Comparison of ENCODE assay signal across 17 cellular contexts in the genomic region with DNA sequence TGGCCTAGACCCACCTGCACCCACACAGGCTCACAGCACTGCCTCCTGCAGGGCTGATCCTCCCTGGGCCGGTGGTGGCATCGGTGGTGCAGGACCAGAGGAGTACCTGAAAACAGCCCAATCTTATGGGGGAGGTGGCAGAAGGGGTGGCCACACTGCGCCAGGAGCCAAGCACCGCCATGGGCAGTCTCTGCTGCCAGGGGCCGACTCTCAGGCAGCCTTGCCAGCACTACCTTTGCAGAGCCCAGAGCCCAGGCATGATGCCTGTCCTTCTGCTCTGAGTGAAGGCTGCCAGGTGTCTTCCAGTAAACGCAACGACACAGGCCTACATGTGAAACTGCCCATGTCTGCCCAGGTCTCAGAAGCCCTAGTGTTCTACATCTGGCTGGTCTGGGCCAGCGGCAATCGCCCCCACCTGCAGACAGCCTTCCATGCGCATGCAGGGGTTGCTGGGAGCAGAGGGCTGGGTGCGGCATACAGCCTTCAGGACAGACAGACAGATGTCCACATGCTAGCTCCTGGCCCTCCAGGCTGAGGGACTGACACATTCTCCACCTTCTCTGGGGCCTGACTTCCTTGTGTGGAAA. TPM values are rescaled to one million over a fixed set of nuclear protein-coding genes. Genes with fewer than 3 reads are reported as not detected.
A peak's percentile ranks its signal among the peaks of the same experiment; 100 is the strongest.
DNase-seq lines count a peak whose midpoint lies in the region; ATAC-seq, FAIRE-seq and TF ChIP-seq lines count a peak whose summit lies in the region.
"Had no signal": no experiment of that assay in that cellular context is flagged by ENCODE, and none has a peak within 500 bp of the region (broad histone marks: within the 10 kb centered on the region; RNA-seq: fewer than 3 reads in every experiment).

No MANE protein-coding gene starts in this region.

- H3K27me3 ChIP-seq in sigmoid colon: no peaks in the 10 kb centered on the region
- H3K27me3 ChIP-seq: vagina had no signal

- H3K4me1 Mint-ChIP-seq in activated naive CD4-positive, alpha-beta T cell treated with anti-CD3 and anti-CD28 coated beads for 36 hours (ENCODE audit: low read depth): peaks cover 42% of the 10 kb centered on the region
- H3K4me1 Mint-ChIP-seq in activated naive CD4-positive, alpha-beta T cell treated with anti-CD3 and anti-CD28 coated beads, Interleukin-2, amount 10 ng/mL, durations not matched to agents 7 days and 5 days: peaks cover 10% of the 10 kb centered on the region
- H3K4me1 Mint-ChIP-seq in T-helper 17 cell: peaks cover 34% of the 10 kb centered on the region

- no peak overlapping the region for H3K27ac ChIP-seq in kidney (ENCODE audit: low read depth in 2 of 2, low read length in 2 of 2)
- no peak overlapping the region for H3K27ac ChIP-seq in sigmoid colon
- H3K27ac ChIP-seq: prostate gland, vagina had no signal

- CTCF ChIA-PET in activated naive CD4-positive, alpha-beta T cell treated with anti-CD3 and anti-CD28 coated beads for 36 hours (lab: Charles Lee): no interaction called here
- CTCF ChIA-PET in activated naive CD4-positive, alpha-beta T cell treated with anti-CD3 and anti-CD28 coated beads, Interleukin-2, amount 10 ng/mL, durations not matched to agents 7 days and 5 days (lab: Charles Lee): no interaction called here

- no peak for FAIRE-seq in kidney (lab: Jason Lieb, UNC)
- FAIRE-seq: colon, HTR-8/SVneo had no signal

- peak; percentile 0 for DNase-seq in activated naive CD4-positive, alpha-beta T cell treated with anti-CD3 and anti-CD28 coated beads for 36 hours
- no peak for DNase-seq in activated naive CD4-positive, alpha-beta T cell treated with anti-CD3 and anti-CD28 coated beads, Interleukin-2, amount 10 ng/mL, durations not matched to agents 7 days and 5 days
- peak; percentile 2 to 6 (median 5) for DNase-seq in T-helper 17 cell
- DNase-seq in kidney: peak; percentile 49
- peak; percentile 62 for DNase-seq in sigmoid colon
- DNase-seq in NCI-H82 (lab: John Stamatoyannopoulos, UW): no peak
- DNase-seq: activated CD4-positive, CD25-positive, alpha-beta regulatory T cell; AML-193; NCI-H1092 treated with DMSO at 0.1 percent for 48 hours; SW 1271 had no signal

- H3K36me3 ChIP-seq in kidney (ENCODE audit: control insufficient read depth in 1 of 2, insufficient read depth in 2 of 2, low read length in 2 of 2) (peaks cover 0 to 5% of the 10 kb centered on the region in 2 donors), sigmoid colon (no peaks in the 10 kb centered on the region)
- H3K36me3 ChIP-seq: prostate gland, vagina had no signal

- no peak overlapping the region for H3K27ac Mint-ChIP-seq in activated naive CD4-positive, alpha-beta T cell treated with anti-CD3 and anti-CD28 coated beads for 36 hours
- H3K27ac Mint-ChIP-seq in activated naive CD4-positive, alpha-beta T cell treated with anti-CD3 and anti-CD28 coated beads, Interleukin-2, amount 10 ng/mL, durations not matched to agents 7 days and 5 days: no peak overlapping the region
- no peak overlapping the region for H3K27ac Mint-ChIP-seq in T-helper 17 cell
- H3K27ac Mint-ChIP-seq: activated naive CD4-positive, alpha-beta T cell treated with anti-CD3 and anti-CD28 coated beads, Interleukin-2, amount 50 U/mL, for 24 hours had no signal

- H3K4me3 Mint-ChIP-seq in activated naive CD4-positive, alpha-beta T cell treated with anti-CD3 and anti-CD28 coated beads for 36 hours: no peak overlapping the region
- no peak overlapping the region for H3K4me3 Mint-ChIP-seq in activated naive CD4-positive, alpha-beta T cell treated with anti-CD3 and anti-CD28 coated beads, Interleukin-2, amount 10 ng/mL, durations not matched to agents 7 days and 5 days
- no peak overlapping the region for H3K4me3 Mint-ChIP-seq in T-helper 17 cell
- H3K4me3 Mint-ChIP-seq: activated naive CD4-positive, alpha-beta T cell treated with anti-CD3 and anti-CD28 coated beads, Interleukin-2, amount 50 U/mL, for 24 hours had no signal

- H3K9ac ChIP-seq in kidney (ENCODE audit: low read length in 2 of 2): no peak overlapping the region

- H3K9me3 Mint-ChIP-seq in activated naive CD4-positive, alpha-beta T cell treated with anti-CD3 and anti-CD28 coated beads for 36 hours: no peaks in the 10 kb centered on the region
- H3K9me3 Mint-ChIP-seq in activated naive CD4-positive, alpha-beta T cell treated with anti-CD3 and anti-CD28 coated beads, Interleukin-2, amount 10 ng/mL, durations not matched to agents 7 days and 5 days: no peaks in the 10 kb centered on the region
- H3K9me3 Mint-ChIP-seq: activated naive CD4-positive, alpha-beta T cell treated with anti-CD3 and anti-CD28 coated beads, Interleukin-2, amount 50 U/mL, for 24 hours had no signal

- TF ChIP-seq POLR2A in sigmoid colon (IDR thresholded peaks at IDR 0.05): no peak

- 93 to 94% methylated on average over 11 of the region's 11 CpGs for WGBS in sigmoid colon, 2 donors

- TF ChIP-seq CTCF in kidney (IDR thresholded peaks at IDR 0.05; ENCODE audit: borderline replicate concordance, extremely low read depth, insufficient read depth): no peak
- TF ChIP-seq CTCF in sigmoid colon (IDR thresholded peaks at IDR 0.05): no peak

- H3K4me1 ChIP-seq in kidney (ENCODE audit: control insufficient read depth in 1 of 2, insufficient read depth in 1 of 2, low read depth in 1 of 2, low read length in 2 of 2): peaks cover 16 to 77% of the 10 kb centered on the region in 2 donors
- H3K4me1 ChIP-seq in sigmoid colon: peaks cover 0 to 93% (median 82%) of the 10 kb centered on the region in 4 donors

- H3K36me3 Mint-ChIP-seq in activated naive CD4-positive, alpha-beta T cell treated with anti-CD3 and anti-CD28 coated beads for 36 hours (ENCODE audit: low read depth): peaks cover 7% of the 10 kb centered on the region
- no peaks in the 10 kb centered on the region for H3K36me3 Mint-ChIP-seq in activated naive CD4-positive, alpha-beta T cell treated with anti-CD3 and anti-CD28 coated beads, Interleukin-2, amount 10 ng/mL, durations not matched to agents 7 days and 5 days
- no peaks in the 10 kb centered on the region for H3K36me3 Mint-ChIP-seq in T-helper 17 cell (ENCODE audit: low read depth)

- intact Hi-C loops in activated naive CD4-positive, alpha-beta T cell treated with anti-CD3 and anti-CD28 coated beads for 36 hours (cut with micrococcal nuclease): loop anchor here (10.0 kb wide), 3 partner anchors 137 to 1563 kb away; a partner anchor contains a TSS
- intact Hi-C loops in kidney (cut with DNase I) (no loop called here), sigmoid colon (cut with DNase I) (no loop called here)

- no peak for ATAC-seq in T-helper 17 cell
- ATAC-seq in GM19452 (IDR thresholded peaks at IDR 0.05; ENCODE audit: unreplicated experiment): no peak
- no peak for ATAC-seq in HG03025 (IDR thresholded peaks at IDR 0.05; ENCODE audit: low FRiP score, unreplicated experiment)

- H3K9me3 ChIP-seq in T-helper 17 cell (ENCODE audit: control insufficient read depth, low read length, poor library complexity, severe bottlenecking) (no peaks in the 10 kb centered on the region), kidney (ENCODE audit: control insufficient read depth in 1 of 2, low read length in 2 of 2) (no peaks in the 10 kb centered on the region), sigmoid colon (no peaks in the 10 kb centered on the region)
- H3K9me3 ChIP-seq: prostate gland, vagina had no signal

- no peaks in the 10 kb centered on the region for H3K27me3 Mint-ChIP-seq in activated naive CD4-positive, alpha-beta T cell treated with anti-CD3 and anti-CD28 coated beads for 36 hours (ENCODE audit: low read depth)
- peaks cover 6% of the 10 kb centered on the region for H3K27me3 Mint-ChIP-seq in activated naive CD4-positive, alpha-beta T cell treated with anti-CD3 and anti-CD28 coated beads, Interleukin-2, amount 10 ng/mL, durations not matched to agents 7 days and 5 days
- H3K27me3 Mint-ChIP-seq in T-helper 17 cell: no peaks in the 10 kb centered on the region
- H3K27me3 Mint-ChIP-seq: activated naive CD4-positive, alpha-beta T cell treated with anti-CD3 and anti-CD28 coated beads, Interleukin-2, amount 50 U/mL, for 24 hours had no signal

- no peak overlapping the region for H3K4me3 ChIP-seq in kidney (ENCODE audit: low read length in 2 of 2)
- H3K4me3 ChIP-seq in sigmoid colon: no peak overlapping the region
- H3K4me3 ChIP-seq: prostate gland, vagina had no signal

- no peak for TF ChIP-seq EP300 in sigmoid colon (IDR thresholded peaks at IDR 0.05)

RNA-seq across cellular contexts. Expression of a gene that starts 6.8 kb away (rescaled TPM):
- total RNA-seq in activated naive CD4-positive, alpha-beta T cell treated with anti-CD3 and anti-CD28 coated beads for 36 hours: 1 to 10 TPM; 8.1 to 8.2 TPM
- total RNA-seq in T-helper 17 cell (10 to 100 TPM; 12.5 to 12.9 TPM), kidney (73.9 TPM), sigmoid colon (10 to 100 TPM; 13.2 to 27.4 (median 17.1) TPM)
- polyA plus RNA-seq in kidney (ENCODE audit: insufficient read depth, low read depth, low replicate concordance) (49.6 TPM), sigmoid colon (10 to 100 TPM; 12.0 to 25.1 (median 12.7) TPM)

Comparison
In these comparisons a context has a peak if more than half of its experiments do, and no peak if none do; other contexts are left out.
1. DNase-seq: peak in activated naive CD4-positive, alpha-beta T cell treated with anti-CD3 and anti-CD28 coated beads for 36 hours (single experiment), T-helper 17 cell (3 of 3), kidney (single experiment) and sigmoid colon (single experiment); none in activated naive CD4-positive, alpha-beta T cell treated with anti-CD3 and anti-CD28 coated beads, Interleukin-2, amount 10 ng/mL, durations not matched to agents 7 days and 5 days (single experiment) and NCI-H82 (single experiment).